ENCODE assay signal across 8 cellular contexts in genomic region chr6:7106215-7106751, GRCh38. TPM values are rescaled to one million over a fixed set of nuclear protein-coding genes. Genes with fewer than 3 reads are reported as not detected.
DNase-seq lines count a peak whose midpoint lies in the region; ATAC-seq and TF ChIP-seq lines count a peak whose summit lies in the region.

No MANE protein-coding gene starts in this region.

- intact Hi-C loops in activated CD4-positive, alpha-beta T cell treated with anti-CD3 and anti-CD28 coated beads, Interleukin-2, amount 10 ng/mL, durations not matched to agents 24 days and 14 days (cut with micrococcal nuclease), result loop anchor here (1.0 to 2.0 kb wide), 2 partner anchors 32 to 133 kb away; no protein-coding TSS in a partner anchor
- intact Hi-C loops in activated B cell treated with CpG ODN at 0.5 μM for 24 hours (cut with micrococcal nuclease), result loop anchor here (1.0 to 2.0 kb wide), 5 partner anchors 16 to 517 kb away; partner anchors contain the start of gene LY86

- H3K27ac Mint-ChIP-seq in activated CD4-positive, alpha-beta T cell treated with anti-CD3 and anti-CD28 coated beads, Interleukin-2, amount 10 ng/mL, durations not matched to agents 24 days and 14 days, result peak overlapping the region; percentile 94
- H3K27ac Mint-ChIP-seq in activated B cell treated with CpG ODN at 0.5 μM for 24 hours, result peak overlapping the region; percentile 94

- H3K4me1 ChIP-seq in iPS-20b (ENCODE audit: insufficient read depth, low read length), result peaks cover 10% of the 10 kb centered on the region; the same call in 1 of the 2 replicates
- peaks cover 28% of the 10 kb centered on the region for H3K4me1 ChIP-seq in suprapubic skin

- H3K36me3 Mint-ChIP-seq in activated CD4-positive, alpha-beta T cell treated with anti-CD3 and anti-CD28 coated beads, Interleukin-2, amount 10 ng/mL, durations not matched to agents 24 days and 14 days (ENCODE audit: low read depth), result peaks cover 2% of the 10 kb centered on the region
- peaks cover 16% of the 10 kb centered on the region for H3K36me3 Mint-ChIP-seq in activated B cell treated with CpG ODN at 0.5 μM for 24 hours (ENCODE audit: low read depth)

- DNase-seq in activated CD4-positive, alpha-beta T cell treated with anti-CD3 and anti-CD28 coated beads, Interleukin-2, amount 10 ng/mL, durations not matched to agents 24 days and 14 days, result no peak
- no peak for DNase-seq in activated CD4-positive, alpha-beta T cell treated with anti-CD3 and anti-CD28 coated beads, Interleukin-2, amount 50 U/mL, for 4 hours
- DNase-seq in activated B cell treated with CpG ODN at 0.5 μM for 24 hours, result no peak
- no peak for DNase-seq in suprapubic skin (ENCODE audit: low spot score in 2 of 2)
- no peak for DNase-seq in cerebellar nuclear complex (lab: John Stamatoyannopoulos, UW)
- no peak for DNase-seq in DMS 273 treated with DMSO at 0.1 percent for 48 hours (lab: John Stamatoyannopoulos, UW)

- TF ChIP-seq CTCF in activated B cell treated with CpG ODN at 0.5 μM for 24 hours (IDR thresholded peaks at IDR 0.05) (no peak), suprapubic skin (IDR thresholded peaks at IDR 0.05) (no peak)

- no peak for TF ChIP-seq POLR2A in suprapubic skin (IDR thresholded peaks at IDR 0.05)

- TF ChIP-seq EP300 in suprapubic skin (IDR thresholded peaks at IDR 0.05), result no peak

- peak overlapping the region; percentile 90; the same call in 1 of the 2 replicates for H3K4me3 ChIP-seq in iPS-20b (ENCODE audit: low read length)
- H3K4me3 ChIP-seq in suprapubic skin, result peak overlapping the region; percentile 87

- peaks cover 43% of the 10 kb centered on the region for H3K27me3 ChIP-seq in iPS-20b (ENCODE audit: insufficient read depth, low read length)
- no peaks in the 10 kb centered on the region for H3K27me3 ChIP-seq in suprapubic skin

- peaks cover 15% of the 10 kb centered on the region for H3K27me3 Mint-ChIP-seq in activated CD4-positive, alpha-beta T cell treated with anti-CD3 and anti-CD28 coated beads, Interleukin-2, amount 10 ng/mL, durations not matched to agents 24 days and 14 days
- no peaks in the 10 kb centered on the region for H3K27me3 Mint-ChIP-seq in activated B cell treated with CpG ODN at 0.5 μM for 24 hours

- H3K4me3 Mint-ChIP-seq in activated CD4-positive, alpha-beta T cell treated with anti-CD3 and anti-CD28 coated beads, Interleukin-2, amount 10 ng/mL, durations not matched to agents 24 days and 14 days, result peak overlapping the region; percentile 87
- H3K4me3 Mint-ChIP-seq in activated B cell treated with CpG ODN at 0.5 μM for 24 hours, result peak overlapping the region; percentile 93

- ATAC-seq in activated B cell treated with CpG ODN at 0.5 μM for 24 hours (ENCODE audit: low read depth), result no peak
- ATAC-seq in GM18511 (IDR thresholded peaks at IDR 0.05; ENCODE audit: unreplicated experiment), result no peak

- H3K9ac ChIP-seq in iPS-20b (ENCODE audit: low read depth, low read length), result no peak overlapping the region

- H3K36me3 ChIP-seq in iPS-20b (ENCODE audit: insufficient read depth, low read depth, low read length) (no peaks in the 10 kb centered on the region), suprapubic skin (no peaks in the 10 kb centered on the region)

- CTCF ChIA-PET in activated B cell treated with CpG ODN at 0.5 μM for 24 hours (lab: Charles Lee), result interaction anchor here (0.7 to 1.9 kb wide), 4 partner anchors 20 to 347 kb away, joined by 3 to 7 read pairs (median 4); no protein-coding TSS in a partner anchor

- H3K9me3 ChIP-seq in iPS-20b (ENCODE audit: insufficient read depth, low read depth, low read length) (no peaks in the 10 kb centered on the region), suprapubic skin (no peaks in the 10 kb centered on the region)

- no peaks in the 10 kb centered on the region for H3K9me3 Mint-ChIP-seq in activated CD4-positive, alpha-beta T cell treated with anti-CD3 and anti-CD28 coated beads, Interleukin-2, amount 10 ng/mL, durations not matched to agents 24 days and 14 days
- no peaks in the 10 kb centered on the region for H3K9me3 Mint-ChIP-seq in activated B cell treated with CpG ODN at 0.5 μM for 24 hours

- POLR2A ChIA-PET in activated B cell treated with CpG ODN at 0.5 μM for 24 hours (lab: Charles Lee), result interaction anchor here (0.6 to 4.9 kb wide), 7 partner anchors 10 to 54 kb away, joined by 3 to 27 read pairs (median 10); no protein-coding TSS in a partner anchor

- peaks cover 24% of the 10 kb centered on the region for H3K4me1 Mint-ChIP-seq in activated CD4-positive, alpha-beta T cell treated with anti-CD3 and anti-CD28 coated beads, Interleukin-2, amount 10 ng/mL, durations not matched to agents 24 days and 14 days
- peaks cover 26% of the 10 kb centered on the region for H3K4me1 Mint-ChIP-seq in activated B cell treated with CpG ODN at 0.5 μM for 24 hours

- 39% methylated on average over 10 of the region's 10 CpGs for WGBS in suprapubic skin

- H3K27ac ChIP-seq in iPS-20b (ENCODE audit: low read length) (no peak overlapping the region), suprapubic skin (peak overlapping the region; percentile 97)

RNA-seq across cellular contexts. Expression of gene RREB1, which starts 1.5 kb away (rescaled TPM):
- 13.9 and 16.8 TPM in 2 replicates for total RNA-seq in activated CD4-positive, alpha-beta T cell treated with anti-CD3 and anti-CD28 coated beads, Interleukin-2, amount 10 ng/mL, durations not matched to agents 24 days and 14 days
- 62.2 and 67.7 TPM in 2 replicates for total RNA-seq in activated B cell treated with CpG ODN at 0.5 μM for 24 hours
- total RNA-seq in suprapubic skin, result 100 to 1,000 TPM in 1 of 4 donors, 10 to 100 TPM in 3; 56.2 to 102 (median 62.6) TPM
